In the genomic region with DNA sequence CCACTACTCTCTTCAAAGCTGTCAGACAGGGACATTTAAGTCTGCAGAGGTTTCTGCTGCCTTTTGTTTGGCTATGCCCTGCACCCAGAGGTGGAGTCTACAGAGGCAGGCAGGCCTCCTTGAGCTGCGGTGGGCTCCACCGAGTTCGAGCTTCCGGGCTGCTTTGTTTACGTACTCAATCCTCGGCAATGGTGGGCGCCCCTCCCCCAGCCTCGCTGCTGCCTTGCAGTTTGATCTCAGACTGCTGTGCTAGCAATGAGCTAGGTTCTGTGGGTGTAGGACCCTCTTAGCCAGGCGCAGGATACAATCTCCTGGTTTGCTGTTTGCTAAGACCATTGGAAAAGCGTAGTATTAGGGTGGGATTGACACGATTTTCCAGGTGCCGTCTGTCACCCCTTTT, we compare ENCODE assay signal across 7 cellular contexts. TPM values are rescaled to one million over a fixed set of nuclear protein-coding genes. Genes with fewer than 3 reads are reported as not detected.
"Had no signal": no experiment of that assay in that cellular context is flagged by ENCODE, and none has a peak within 500 bp of the region (broad histone marks: within the 10 kb centered on the region; RNA-seq: fewer than 3 reads in every experiment).

No MANE protein-coding gene starts in this region.

RNA-seq across cellular contexts. Expression of a gene that starts 9.1 kb away (rescaled TPM):
- total RNA-seq: GM23248, H4, H7, HFFc6, HT1080, IMR-90, K562 had no signal
- polyA plus RNA-seq: GM23248, IMR-90, K562 had no signal
